17 cellular contexts compared by ENCODE assay signal in genomic region chr13:98014766-98015165, GRCh38.
DNase-seq lines count a peak whose midpoint lies in the region; ATAC-seq and TF ChIP-seq lines count a peak whose summit lies in the region.
"Had no signal": no experiment of that assay in that cellular context is flagged by ENCODE, and none has a peak within 500 bp of the region (broad histone marks: within the 10 kb centered on the region; RNA-seq: fewer than 3 reads in every experiment).

No MANE protein-coding gene starts in this region.

- no peak overlapping the region for H4K8ac ChIP-seq in neuronal stem cell (ENCODE audit: low read depth, low read length)

- H3K4ac ChIP-seq in neuronal stem cell (ENCODE audit: low read length): no peak overlapping the region

- CTCF ChIA-PET in AG04449 (lab: Yijun Ruan, JAX): interaction anchor here (2.6 kb wide), 1 partner anchor 159 kb away, joined by 7 read pairs; no protein-coding TSS in a partner anchor
- CTCF ChIA-PET in activated CD8-positive, alpha-beta T cell treated with anti-CD3 and anti-CD28 coated beads, Interleukin-2, amount 10 ng/mL, durations not matched to agents 7 days and 5 days (lab: Charles Lee): no interaction called here

- H2BK120ac ChIP-seq in neuronal stem cell (ENCODE audit: low read depth, low read length): no peak overlapping the region

- ATAC-seq in mucosa of descending colon: no peak
- ATAC-seq in activated CD8-positive, alpha-beta T cell treated with anti-CD3 and anti-CD28 coated beads, Interleukin-2, amount 10 ng/mL, durations not matched to agents 7 days and 5 days: no peak
- ATAC-seq: HCT116 had no signal

- H3K18ac ChIP-seq in neuronal stem cell (ENCODE audit: low read length): no peak overlapping the region

- H3K4me1 Mint-ChIP-seq in activated CD8-positive, alpha-beta T cell treated with anti-CD3 and anti-CD28 coated beads, Interleukin-2, amount 10 ng/mL, durations not matched to agents 7 days and 5 days (ENCODE audit: low read depth): peaks cover 5% of the 10 kb centered on the region
- H3K4me1 Mint-ChIP-seq: immature natural killer cell had no signal

- H3K36me3 ChIP-seq in adipocyte (ENCODE audit: control insufficient read depth, insufficient read depth, low read length, severe bottlenecking) (peaks cover 96% of the 10 kb centered on the region), mucosa of descending colon (ENCODE audit: low read depth) (no peaks in the 10 kb centered on the region), neuronal stem cell (replicated peaks in 1 of 2; ENCODE audit: control insufficient read depth in 2 of 2, insufficient read depth in 2 of 2, low read length in 2 of 2) (peaks cover 37 to 100% of the 10 kb centered on the region in 2 donors)

- DNase-seq in AG04449 (ENCODE audit: low read depth, low spot score) (peak; percentile 54), HCEC 1CT (peak; percentile 93), adipocyte (ENCODE audit: low read depth) (peak; percentile 76), foreskin fibroblast (peak; percentile 77 to 87), mucosa of descending colon (no peak), cardiac septum (ENCODE audit: low spot score) (no peak), neuronal stem cell (ENCODE audit: low spot score) (no peak)
- DNase-seq in activated CD8-positive, alpha-beta T cell treated with anti-CD3 and anti-CD28 coated beads, Interleukin-2, amount 10 ng/mL, durations not matched to agents 7 days and 5 days: no peak
- DNase-seq: C1 segment of cervical spinal cord; caudate nucleus; immature natural killer cell; OCI-M1; stimulated activated CD4-positive, alpha-beta T cell treated with anti-CD3 and anti-CD28 coated beads, Interleukin-4, amount 100 ng/mL, for 1 hour; stimulated activated naive CD4-positive, alpha-beta T cell treated with Interleukin-2 at 50 U/mL for 16 hours had no signal

- H3K23ac ChIP-seq in neuronal stem cell (ENCODE audit: low read depth, low read length, poor library complexity): no peak overlapping the region

- peaks cover 52% of the 10 kb centered on the region for H3K36me3 Mint-ChIP-seq in activated CD8-positive, alpha-beta T cell treated with anti-CD3 and anti-CD28 coated beads, Interleukin-2, amount 10 ng/mL, durations not matched to agents 7 days and 5 days (ENCODE audit: low read depth)

- H2BK5ac ChIP-seq in neuronal stem cell (ENCODE audit: low read length): no peak overlapping the region

- H3K79me1 ChIP-seq in neuronal stem cell (ENCODE audit: low read depth, low read length): no peaks in the 10 kb centered on the region

- H3K4me2 ChIP-seq in neuronal stem cell (ENCODE audit: insufficient read depth, low read length, poor library complexity, severe bottlenecking): no peak overlapping the region

- H3K27me3 Mint-ChIP-seq in activated CD8-positive, alpha-beta T cell treated with anti-CD3 and anti-CD28 coated beads, Interleukin-2, amount 10 ng/mL, durations not matched to agents 7 days and 5 days (ENCODE audit: low read depth): no peaks in the 10 kb centered on the region

- no peak overlapping the region for H3K14ac ChIP-seq in neuronal stem cell (ENCODE audit: low read length)

- no peak overlapping the region for H2AK5ac ChIP-seq in neuronal stem cell (ENCODE audit: low read depth, low read length)

- H3K27ac Mint-ChIP-seq in activated CD8-positive, alpha-beta T cell treated with anti-CD3 and anti-CD28 coated beads, Interleukin-2, amount 10 ng/mL, durations not matched to agents 7 days and 5 days: no peak overlapping the region
- H3K27ac Mint-ChIP-seq: activated T-helper 1 cell treated with anti-CD3 and anti-CD28 coated beads, Interleukin-12 subunit alpha, Interleukin-12 subunit beta, Interleukin-2, Interleukin-4 antibody, amounts not matched to agents 30 ng/mL and 10 ng/mL and 1 ng/mL, durations not matched to agents 14 hours and 24 hours and 36 hours had no signal

- H3K9ac ChIP-seq in adipocyte (ENCODE audit: low read length) (no peak overlapping the region), neuronal stem cell (ENCODE audit: low read depth, low read length, poor library complexity) (no peak overlapping the region)

- H3K4me1 ChIP-seq in adipocyte (ENCODE audit: control insufficient read depth, insufficient read depth, low read length) (peaks cover 13% of the 10 kb centered on the region), mucosa of descending colon (ENCODE audit: low read depth) (no peaks in the 10 kb centered on the region), neuronal stem cell (ENCODE audit: control insufficient read depth in 2 of 2, insufficient read depth in 1 of 2, low read depth in 1 of 2, low read length in 2 of 2) (no peaks in the 10 kb centered on the region)

- no peak overlapping the region for H3K27ac ChIP-seq in neuronal stem cell (replicated peaks; ENCODE audit: low read length)
- H3K27ac ChIP-seq: HL-60 had no signal

- H2BK15ac ChIP-seq in neuronal stem cell (ENCODE audit: low read length): no peak overlapping the region

- no peaks in the 10 kb centered on the region for H3K9me3 Mint-ChIP-seq in activated CD8-positive, alpha-beta T cell treated with anti-CD3 and anti-CD28 coated beads, Interleukin-2, amount 10 ng/mL, durations not matched to agents 7 days and 5 days (ENCODE audit: insufficient read depth)
- H3K9me3 Mint-ChIP-seq: activated T-helper 1 cell treated with anti-CD3 and anti-CD28 coated beads, Interleukin-12 subunit alpha, Interleukin-12 subunit beta, Interleukin-2, Interleukin-4 antibody, amounts not matched to agents 30 ng/mL and 10 ng/mL and 1 ng/mL, durations not matched to agents 14 hours and 24 hours and 36 hours; immature natural killer cell had no signal

- no peak for TF ChIP-seq CTCF in AG04449 (IDR thresholded peaks at IDR 0.05; ENCODE audit: insufficient read depth, low read length, missing control alignments)
- TF ChIP-seq CTCF in foreskin fibroblast (IDR thresholded peaks at IDR 0.05; ENCODE audit: low read depth, low read length): no peak
- no peak for TF ChIP-seq CTCF in mucosa of descending colon (IDR thresholded peaks at IDR 0.05)

- H3K4me3 ChIP-seq in AG04449 (ENCODE audit: low read depth, low read length) (no peak overlapping the region), adipocyte (ENCODE audit: low read length) (no peak overlapping the region), foreskin fibroblast (ENCODE audit: low read depth in 1 of 2, low read length in 2 of 2) (no peak overlapping the region), mucosa of descending colon (no peak overlapping the region), neuronal stem cell (ENCODE audit: low read length in 2 of 2) (no peak overlapping the region)

- POLR2A ChIA-PET in AG04449 (lab: Yijun Ruan, JAX): no interaction called here
- POLR2A ChIA-PET in activated CD8-positive, alpha-beta T cell treated with anti-CD3 and anti-CD28 coated beads, Interleukin-2, amount 10 ng/mL, durations not matched to agents 7 days and 5 days (lab: Charles Lee): interaction anchor here (0.6 kb wide), 1 partner anchor 582 kb away, joined by 3 read pairs; no protein-coding TSS in a partner anchor

- H3K4me3 Mint-ChIP-seq in activated CD8-positive, alpha-beta T cell treated with anti-CD3 and anti-CD28 coated beads, Interleukin-2, amount 10 ng/mL, durations not matched to agents 7 days and 5 days: no peak overlapping the region
- H3K4me3 Mint-ChIP-seq: activated T-helper 1 cell treated with anti-CD3 and anti-CD28 coated beads, Interleukin-12 subunit alpha, Interleukin-12 subunit beta, Interleukin-2, Interleukin-4 antibody, amounts not matched to agents 30 ng/mL and 10 ng/mL and 1 ng/mL, durations not matched to agents 14 hours and 24 hours and 36 hours; immature natural killer cell had no signal

- no peak overlapping the region for H2BK12ac ChIP-seq in neuronal stem cell (ENCODE audit: low read length)

- H3K9me3 ChIP-seq in adipocyte (ENCODE audit: control insufficient read depth, low read length): no peaks in the 10 kb centered on the region
- H3K9me3 ChIP-seq in mucosa of descending colon: no peaks in the 10 kb centered on the region
- no peaks in the 10 kb centered on the region for H3K9me3 ChIP-seq in neuronal stem cell (replicated peaks in 1 of 2; ENCODE audit: control insufficient read depth in 2 of 2, insufficient read depth in 1 of 2, low read depth in 1 of 2, low read length in 2 of 2)

- intact Hi-C loops in mucosa of descending colon (cut with DNase I, micrococcal nuclease) (no loop called here), cardiac septum (cut with DNase I) (no loop called here)

- no peaks in the 10 kb centered on the region for H3K27me3 ChIP-seq in adipocyte (replicated peaks; ENCODE audit: control insufficient read depth, insufficient read depth, low read length)
- H3K27me3 ChIP-seq in neuronal stem cell (ENCODE audit: control insufficient read depth in 3 of 3, insufficient read depth in 3 of 3, low read depth in 1 of 3, low read length in 3 of 3): no peaks in the 10 kb centered on the region

- no peak overlapping the region for H2AFZ ChIP-seq in neuronal stem cell (ENCODE audit: low read length)

- H4K91ac ChIP-seq in neuronal stem cell (ENCODE audit: low read depth, low read length, poor library complexity): no peak overlapping the region

Comparison
In these comparisons a context has a peak if more than half of its experiments do, and no peak if none do; other contexts are left out.
1. DNase-seq: peak in AG04449 (single experiment), HCEC 1CT (single experiment), adipocyte (single experiment) and foreskin fibroblast (2 of 2); none in mucosa of descending colon (0 of 3), cardiac septum (single experiment), neuronal stem cell (single experiment) and activated CD8-positive, alpha-beta T cell treated with anti-CD3 and anti-CD28 coated beads, Interleukin-2, amount 10 ng/mL, durations not matched to agents 7 days and 5 days (single experiment).